Comparison of ENCODE assay signal across 28 cellular contexts in the genomic region with DNA sequence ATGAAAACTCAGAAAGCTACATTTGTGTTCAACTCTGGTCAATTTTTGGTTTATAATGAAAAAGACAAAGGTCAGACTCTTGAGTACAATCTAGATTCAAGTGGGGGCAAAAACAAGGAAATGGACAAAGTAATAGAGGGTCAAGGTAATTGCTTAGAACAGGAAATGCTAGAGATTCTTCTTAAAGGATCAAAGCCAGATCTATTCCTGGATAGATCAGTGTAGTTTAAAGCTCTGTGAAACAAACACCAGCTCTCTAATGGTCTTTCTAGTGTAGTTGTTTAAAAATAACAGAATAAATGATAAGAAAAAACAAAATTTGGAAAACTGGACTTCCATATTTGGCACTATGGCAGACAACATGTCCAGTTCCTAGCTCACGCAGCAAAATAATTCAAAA.
"Had no signal": no experiment of that assay in that cellular context is flagged by ENCODE, and none has a peak within 500 bp of the region (broad histone marks: within the 10 kb centered on the region; RNA-seq: fewer than 3 reads in every experiment).

No MANE protein-coding gene starts in this region.

- H3K27me3 ChIP-seq: colonic mucosa had no signal

- H3K27ac ChIP-seq: colonic mucosa, coronary artery, dorsolateral prefrontal cortex, epithelial cell of prostate, esophagus muscularis mucosa, esophagus squamous epithelium, foreskin keratinocyte, gastrocnemius medialis, gastroesophageal sphincter, heart left ventricle, heart right ventricle had no signal

- H3K9me3 ChIP-seq: colonic mucosa, esophagus muscularis mucosa, esophagus squamous epithelium, gastrocnemius medialis, gastroesophageal sphincter, heart left ventricle, heart right ventricle had no signal

- DNase-seq: colonic mucosa; cortex of kidney; dermis blood vessel endothelial cell; dorsolateral prefrontal cortex; effector CD4-positive, alpha-beta T cell; effector CD8-positive, alpha-beta T cell; effector memory CD4-positive, alpha-beta T cell; effector memory CD8-positive, alpha-beta T cell; endodermal cell; erythroblast; esophagus squamous epithelium; foreskin fibroblast; foreskin keratinocyte; foreskin melanocyte; gastrocnemius medialis; glutamatergic neuron; head of caudate nucleus; heart left ventricle; heart right ventricle had no signal

- FAIRE-seq: colon, endometrium, endothelial cell of umbilical vein, frontal cortex had no signal

- H3K4me1 ChIP-seq: colonic mucosa, foreskin keratinocyte, gastrocnemius medialis, heart right ventricle had no signal

- ATAC-seq: effector memory CD8-positive, alpha-beta T cell; esophagus mucosa; foreskin keratinocyte; gastrocnemius medialis; gastroesophageal sphincter; heart left ventricle; heart right ventricle had no signal

- H3K4me3 ChIP-seq: colonic mucosa, coronary artery, dorsolateral prefrontal cortex, esophagus muscularis mucosa, esophagus squamous epithelium, gastrocnemius medialis, gastroesophageal sphincter, heart left ventricle, heart right ventricle had no signal

- H3K36me3 ChIP-seq: colonic mucosa, esophagus muscularis mucosa, esophagus squamous epithelium, gastrocnemius medialis, gastroesophageal sphincter, heart left ventricle, heart right ventricle had no signal
